8 cellular contexts compared by ENCODE assay signal in the genomic region with DNA sequence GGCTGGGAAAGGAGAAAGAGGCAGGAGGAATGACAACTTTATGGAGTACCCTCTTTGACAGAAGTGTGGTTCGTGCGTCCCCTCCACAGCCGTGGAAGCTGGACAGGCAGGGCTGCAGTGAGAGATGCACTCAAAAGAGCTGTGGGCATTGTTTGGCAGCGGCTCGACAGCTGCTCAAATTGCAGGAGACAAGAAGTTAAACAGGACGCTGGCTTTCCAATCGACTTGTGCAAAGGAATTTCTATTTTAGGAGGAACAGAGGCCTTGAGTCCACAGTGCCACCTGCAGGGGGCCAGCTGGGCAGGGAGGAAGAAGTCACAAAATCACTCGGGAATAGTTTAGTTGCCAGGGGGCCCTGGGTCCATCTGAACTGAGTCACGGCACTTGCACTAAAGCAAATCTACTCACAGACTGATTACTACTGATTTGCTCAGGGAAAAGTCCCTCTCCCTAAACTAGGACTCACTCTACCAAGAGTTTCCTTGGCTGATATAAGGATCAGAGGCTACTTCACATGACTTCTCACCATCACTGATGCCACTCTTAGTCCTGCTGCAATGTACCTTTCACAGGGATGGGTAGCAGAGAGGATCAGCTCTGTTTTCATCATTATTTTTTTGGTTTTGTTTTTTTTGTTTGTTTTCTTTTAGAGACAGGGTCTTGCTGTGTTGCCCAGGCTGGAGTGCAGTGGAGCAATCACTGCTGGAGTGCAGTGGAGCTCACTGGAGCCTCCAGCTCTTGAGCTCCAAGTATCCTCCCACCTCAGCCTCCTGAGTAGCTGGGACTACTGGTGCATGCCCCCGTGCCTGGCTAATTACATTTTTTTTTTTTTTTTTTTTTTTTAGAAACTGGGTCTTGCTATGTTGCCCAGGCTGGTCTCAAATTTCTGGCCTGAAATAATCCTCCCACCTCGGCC.
DNase-seq lines count a peak whose midpoint lies in the region; ATAC-seq, FAIRE-seq and TF ChIP-seq lines count a peak whose summit lies in the region.
"Had no signal": no experiment of that assay in that cellular context is flagged by ENCODE, and none has a peak within 500 bp of the region (broad histone marks: within the 10 kb centered on the region; RNA-seq: fewer than 3 reads in every experiment).

No MANE protein-coding gene starts in this region.

- no peaks in the 10 kb centered on the region for H3K27me3 ChIP-seq in psoas muscle (ENCODE audit: insufficient read depth in 3 of 3, low read length in 2 of 3)

- peak; percentile 80 to 87 (median 83) for ATAC-seq in psoas muscle
- ATAC-seq in GM18868 (IDR thresholded peaks at IDR 0.05; ENCODE audit: unreplicated experiment), result no peak
- ATAC-seq in GM21367 (IDR thresholded peaks at IDR 0.05; ENCODE audit: unreplicated experiment), result no peak

- no peak for TF ChIP-seq POLR2A in H54 (IDR thresholded peaks at IDR 0.05; ENCODE audit: low read depth, low read length)

- H3K4me1 ChIP-seq in psoas muscle, result peaks cover 54% of the 10 kb centered on the region

- no peaks in the 10 kb centered on the region for H3K9me3 ChIP-seq in psoas muscle

- H3K27ac ChIP-seq in psoas muscle, result peak overlapping the region; percentile 84

- H3K4me3 ChIP-seq in foreskin fibroblast (ENCODE audit: low read depth in 1 of 2, low read length in 2 of 2) (no peak overlapping the region), psoas muscle (peak overlapping the region; percentile 22)

- FAIRE-seq in H54 (lab: Jason Lieb, UNC), result peak; percentile 88
- FAIRE-seq: TTC549 had no signal

- no peaks in the 10 kb centered on the region for H3K36me3 ChIP-seq in psoas muscle (ENCODE audit: insufficient read depth in 1 of 2, low read depth in 1 of 2)

- DNase-seq in H54 (ENCODE audit: insufficient read length, low spot score) (peak; percentile 48), SHP77 treated with DMSO at 0.1 percent for 48 hours (lab: John Stamatoyannopoulos, UW) (peak; percentile 52), foreskin fibroblast (peak; percentile 81 to 93), psoas muscle (peak; percentile 70 to 86), NCI-H1417 treated with DMSO at 0.1 percent for 48 hours (lab: John Stamatoyannopoulos, UW) (no peak)

- TF ChIP-seq CTCF in foreskin fibroblast (IDR thresholded peaks at IDR 0.05; ENCODE audit: low read depth, low read length) (peak; percentile 81), psoas muscle (IDR thresholded peaks at IDR 0.05) (peak; percentile 68)

- 10 to 21% (median 10%) methylated on average over 11 of the region's 11 CpGs for WGBS in psoas muscle, 3 donors

- intact Hi-C loops in psoas muscle (cut with DNase I), result loop anchor here (1.0 to 10.0 kb wide), 5 partner anchors 36 to 214 kb away; no protein-coding TSS in a partner anchor

Comparison
In these comparisons a context has a peak if more than half of its experiments do, and no peak if none do; other contexts are left out.
1. ATAC-seq: peak in psoas muscle (4 of 4); none in GM18868 (single experiment) and GM21367 (single experiment).